Comparison of ENCODE assay signal across 17 cellular contexts in genomic region chr5:116861097-116861496, GRCh38.
"Had no signal": no experiment of that assay in that cellular context is flagged by ENCODE, and none has a peak within 500 bp of the region (broad histone marks: within the 10 kb centered on the region; RNA-seq: fewer than 3 reads in every experiment).

No MANE protein-coding gene starts in this region.

- H3K27ac Mint-ChIP-seq: endodermal cell; naive thymus-derived CD8-positive, alpha-beta T cell; type B pancreatic cell had no signal

- H3K36me3 Mint-ChIP-seq: naive thymus-derived CD8-positive, alpha-beta T cell; type B pancreatic cell had no signal

- H3K9me3 Mint-ChIP-seq: endodermal cell, neural crest cell had no signal

- DNase-seq: effector CD4-positive, alpha-beta T cell; endodermal cell; erythroblast; foreskin keratinocyte; left colon; left ventricle myocardium superior; naive thymus-derived CD8-positive, alpha-beta T cell; posterior cingulate gyrus; stimulated activated CD4-positive, alpha-beta T cell treated with anti-CD3 and anti-CD28 coated beads, Interleukin-12 subunit alpha, Interleukin-12 subunit beta, amount 100 ng/mL, for 4 hours; stimulated activated naive CD4-positive, alpha-beta T cell treated with Interleukin-2 at 50 U/mL for 16 hours; uterus had no signal

- H3K36me3 ChIP-seq: uterus had no signal

- H3K9me3 ChIP-seq: uterus had no signal

- H3K4me3 ChIP-seq: coronary artery, lung, skin epidermis, uterus had no signal

- H3K27ac ChIP-seq: coronary artery, foreskin keratinocyte, skin epidermis, uterus had no signal

- ATAC-seq: foreskin keratinocyte; left colon; left ventricle myocardium superior; naive thymus-derived CD8-positive, alpha-beta T cell; sciatic nerve had no signal

- H3K4me1 Mint-ChIP-seq: naive thymus-derived CD8-positive, alpha-beta T cell had no signal

- H3K27me3 Mint-ChIP-seq: type B pancreatic cell had no signal

- H3K4me1 ChIP-seq: foreskin keratinocyte, uterus had no signal

- H3K27me3 ChIP-seq: uterus had no signal

- H3K4me3 Mint-ChIP-seq: endodermal cell; naive thymus-derived CD8-positive, alpha-beta T cell; neural crest cell; type B pancreatic cell had no signal
